Comparison of ENCODE assay signal across 19 cellular contexts in the genomic region with DNA sequence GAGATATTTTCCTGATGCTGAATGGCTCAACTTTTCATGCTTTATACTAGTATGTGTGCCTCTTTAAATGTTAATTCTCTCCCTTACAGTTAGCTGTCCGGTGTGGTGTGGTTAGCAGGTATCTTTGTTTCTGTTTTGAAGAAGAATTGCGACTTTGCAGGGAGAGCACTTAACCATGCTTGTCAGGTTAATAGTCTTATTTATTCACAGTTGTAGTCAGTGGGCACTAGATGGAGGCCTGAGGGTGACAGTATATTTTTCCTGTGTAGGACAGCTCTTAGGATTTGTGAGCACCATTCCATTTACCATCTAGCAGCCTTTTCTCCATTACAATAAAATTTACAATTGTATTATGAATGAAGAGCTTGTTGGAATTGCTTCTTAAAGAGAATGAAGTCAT. TPM values are rescaled to one million over a fixed set of nuclear protein-coding genes. Genes with fewer than 3 reads are reported as not detected.
"Had no signal": no experiment of that assay in that cellular context is flagged by ENCODE, and none has a peak within 500 bp of the region (broad histone marks: within the 10 kb centered on the region; RNA-seq: fewer than 3 reads in every experiment).

No MANE protein-coding gene starts in this region.

- FAIRE-seq: islet of Langerhans had no signal

- ATAC-seq: activated CD8-positive, alpha-beta memory T cell treated with anti-CD3 and anti-CD28 coated beads, Interleukin-2, amount 10 ng/mL, durations not matched to agents 7 days and 5 days; left colon; natural killer cell treated with Interleukin-12 subunit alpha and Interleukin-12 subunit beta and Interleukin-15 and Interleukin-18, amount 100 ng/mL, for 72 hours had no signal

- H3K36me3 ChIP-seq: esophagus squamous epithelium, prostate gland, right atrium auricular region, thyroid gland had no signal

- DNase-seq: activated CD4-positive, alpha-beta memory T cell treated with anti-CD3 and anti-CD28 coated beads for 36 hours; activated CD8-positive, alpha-beta memory T cell treated with anti-CD3 and anti-CD28 coated beads, Interleukin-2, amount 10 ng/mL, durations not matched to agents 7 days and 5 days; activated naive CD8-positive, alpha-beta T cell treated with anti-CD3 and anti-CD28 coated beads for 36 hours; amniotic stem cell; effector CD4-positive, alpha-beta T cell; esophagus squamous epithelium; left colon; stimulated activated CD4-positive, alpha-beta T cell treated with anti-CD3 and anti-CD28 coated beads, Interleukin-12 subunit alpha, Interleukin-12 subunit beta, amount 100 ng/mL, for 4 hours; stimulated activated CD4-positive, alpha-beta T cell treated with anti-CD3 and anti-CD28 coated beads, Interleukin-1b, Interleukin-23, amount 100 ng/mL, for 48 hours; stimulated activated CD8-positive, alpha-beta memory T cell treated with anti-CD3 and anti-CD28 coated beads, Interleukin-4, amount 100 ng/mL, for 48 hours; stimulated activated naive CD4-positive, alpha-beta T cell; T-helper 2 cell; thyroid gland had no signal

- H3K4me1 ChIP-seq: esophagus squamous epithelium, prostate gland, thyroid gland had no signal

- H3K9me3 ChIP-seq: esophagus squamous epithelium, prostate gland, right atrium auricular region, thyroid gland had no signal

- H3K27ac ChIP-seq: esophagus squamous epithelium, prostate gland, thyroid gland, VCaP had no signal

- H3K27me3 ChIP-seq: esophagus squamous epithelium, right atrium auricular region, thyroid gland had no signal

- H3K4me3 ChIP-seq: esophagus squamous epithelium, lung, prostate gland, right atrium auricular region, thyroid gland had no signal

RNA-seq across cellular contexts. Expression of a gene that starts 34.9 kb away (rescaled TPM):
- total RNA-seq: activated CD4-positive, alpha-beta memory T cell treated with anti-CD3 and anti-CD28 coated beads for 36 hours; activated CD8-positive, alpha-beta memory T cell treated with anti-CD3 and anti-CD28 coated beads, Interleukin-2, amount 10 ng/mL, durations not matched to agents 7 days and 5 days; activated naive CD8-positive, alpha-beta T cell treated with anti-CD3 and anti-CD28 coated beads for 36 hours; natural killer cell treated with Interleukin-12 subunit alpha and Interleukin-12 subunit beta and Interleukin-15 and Interleukin-18, amount 100 ng/mL, for 72 hours had no signal
